Comparison of ENCODE assay signal across 16 cellular contexts in the genomic region with DNA sequence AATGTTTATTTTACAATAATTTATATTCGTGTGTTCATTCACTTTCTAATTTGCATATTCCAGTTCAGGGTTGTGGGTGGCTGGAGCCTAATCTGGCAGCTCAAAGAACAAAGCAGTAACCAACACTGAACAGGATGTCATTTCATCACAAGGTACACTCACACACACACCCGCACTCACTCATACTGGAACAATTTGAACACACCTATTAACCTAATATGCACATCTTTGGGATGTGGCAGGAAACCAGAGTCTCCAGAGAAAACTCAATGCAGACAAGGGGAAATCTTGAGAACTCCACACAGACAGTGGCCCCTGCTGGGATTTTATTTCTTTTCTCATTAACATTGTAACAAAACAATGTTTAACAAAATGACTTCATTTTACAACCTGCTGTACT.
A peak's percentile ranks its signal among the peaks of the same experiment; 100 is the strongest.
DNase-seq lines count a peak whose midpoint lies in the region; ATAC-seq, FAIRE-seq and TF ChIP-seq lines count a peak whose summit lies in the region.
"Had no signal": no experiment of that assay in that cellular context is flagged by ENCODE, and none has a peak within 500 bp of the region (broad histone marks: within the 10 kb centered on the region; RNA-seq: fewer than 3 reads in every experiment).

No MANE protein-coding gene starts in this region.

- intact Hi-C loops in prostate gland (cut with DNase I), result no loop called here

- H3K9ac ChIP-seq in astrocyte (ENCODE audit: low read length) (no peak overlapping the region), keratinocyte (ENCODE audit: control insufficient read depth, extremely low read depth, insufficient read depth, low read length) (no peak overlapping the region)
- H3K9ac ChIP-seq: GM23248 had no signal

- peaks cover 2% of the 10 kb centered on the region for H3K36me3 Mint-ChIP-seq in astrocyte (ENCODE audit: low read depth, unreplicated experiment)

- TF ChIP-seq POLR2A in H54 (IDR thresholded peaks at IDR 0.05; ENCODE audit: low read depth, low read length) (no peak), prostate gland (IDR thresholded peaks at IDR 0.05) (no peak)

- no peaks in the 10 kb centered on the region for H3K9me1 ChIP-seq in keratinocyte (ENCODE audit: control insufficient read depth, extremely low read depth, insufficient read depth, low read length)

- dilution Hi-C loops in keratinocyte (cut with MboI; ENCODE audit: extremely low pct_ligation_motif_present, low sequenced_read_pairs), result no loop called here

- H3K27ac Mint-ChIP-seq in astrocyte (ENCODE audit: unreplicated experiment), result no peak overlapping the region
- H3K27ac Mint-ChIP-seq: CD4-positive, alpha-beta T cell had no signal

- H3K4me1 Mint-ChIP-seq in astrocyte (ENCODE audit: low read depth, unreplicated experiment), result peaks cover 28% of the 10 kb centered on the region

- H3K27me3 ChIP-seq in astrocyte (ENCODE audit: insufficient read depth, low read length) (no peaks in the 10 kb centered on the region), keratinocyte (ENCODE audit: control insufficient read depth, extremely low read depth, insufficient read depth, low read length) (no peaks in the 10 kb centered on the region), prostate gland (replicated peaks; ENCODE audit: insufficient read depth) (no peaks in the 10 kb centered on the region)
- H3K27me3 ChIP-seq: BE2C had no signal

- H3K4me2 ChIP-seq in astrocyte (ENCODE audit: low read length), result no peak overlapping the region
- H3K4me2 ChIP-seq in keratinocyte (ENCODE audit: control insufficient read depth, extremely low read depth, insufficient read depth, low read depth, low read length), result peak overlapping the region; percentile 59

- no peaks in the 10 kb centered on the region for H3K27me3 Mint-ChIP-seq in astrocyte (ENCODE audit: low read depth, unreplicated experiment)
- H3K27me3 Mint-ChIP-seq: CD4-positive, alpha-beta T cell had no signal

- H4K20me1 ChIP-seq in astrocyte (ENCODE audit: insufficient read depth, low read length), result no peaks in the 10 kb centered on the region
- no peaks in the 10 kb centered on the region for H4K20me1 ChIP-seq in keratinocyte (ENCODE audit: control insufficient read depth, extremely low read depth, insufficient read depth, low read length)

- WGBS in prostate gland, result 78% methylated on average over 2 of the region's 2 CpGs

- H3K36me3 ChIP-seq in astrocyte (ENCODE audit: insufficient read depth, low read length), result no peaks in the 10 kb centered on the region
- no peaks in the 10 kb centered on the region for H3K36me3 ChIP-seq in keratinocyte (ENCODE audit: control insufficient read depth in 2 of 2, extremely low read depth in 1 of 2, insufficient read depth in 2 of 2, low read length in 2 of 2)
- no peaks in the 10 kb centered on the region for H3K36me3 ChIP-seq in prostate gland
- H3K36me3 ChIP-seq: BE2C had no signal

- H3K4me1 ChIP-seq in astrocyte (ENCODE audit: insufficient read depth, low read length) (peaks cover 19% of the 10 kb centered on the region), keratinocyte (ENCODE audit: control insufficient read depth, extremely low read depth, insufficient read depth, low read length) (peaks cover 30% of the 10 kb centered on the region), prostate gland (replicated peaks) (no peaks in the 10 kb centered on the region)

- no peak for ATAC-seq in GM18519 (IDR thresholded peaks at IDR 0.05; ENCODE audit: low FRiP score, unreplicated experiment)
- ATAC-seq in HG02759 (IDR thresholded peaks at IDR 0.05; ENCODE audit: unreplicated experiment), result no peak
- ATAC-seq: Right ventricle myocardium inferior had no signal

- H3K79me2 ChIP-seq in astrocyte (ENCODE audit: insufficient read depth, low read length) (no peaks in the 10 kb centered on the region), keratinocyte (ENCODE audit: control insufficient read depth, insufficient read depth, low read length) (no peaks in the 10 kb centered on the region)

- no peak overlapping the region for H3K27ac ChIP-seq in astrocyte (ENCODE audit: low read depth, low read length)
- peak overlapping the region; percentile 67 for H3K27ac ChIP-seq in keratinocyte (ENCODE audit: control insufficient read depth, insufficient read depth, low read length)
- no peak overlapping the region for H3K27ac ChIP-seq in prostate gland
- H3K27ac ChIP-seq: GM23248 had no signal

- TF ChIP-seq CTCF in astrocyte (IDR thresholded peaks at IDR 0.05; ENCODE audit: insufficient read depth, low read depth, low read length) (no peak), keratinocyte (optimal IDR thresholded peaks at IDR 0.05 in 1 of 3, IDR thresholded peaks at IDR 0.05 in 1 of 3, conservative IDR thresholded peaks at IDR 0.05 in 1 of 3; ENCODE audit: extremely low read depth in 1 of 3, insufficient read depth in 2 of 3, low read length in 3 of 3) (no peak), prostate gland (IDR thresholded peaks at IDR 0.05) (no peak)

- no peak overlapping the region for H3K4me3 Mint-ChIP-seq in astrocyte (ENCODE audit: unreplicated experiment)
- H3K4me3 Mint-ChIP-seq: CD4-positive, alpha-beta T cell had no signal

- peaks cover 13% of the 10 kb centered on the region for H3K9me3 Mint-ChIP-seq in astrocyte (ENCODE audit: unreplicated experiment)

- DNase-seq in H54 (ENCODE audit: insufficient read length, low spot score), result no peak
- DNase-seq in NCI-H69 (lab: John Stamatoyannopoulos, UW), result peak; percentile 37
- peak; percentile 31 for DNase-seq in astrocyte (ENCODE audit: low read depth)
- DNase-seq in keratinocyte (ENCODE audit: low read depth, low spot score), result no peak
- DNase-seq in prostate gland (ENCODE audit: low spot score), result no peak
- DNase-seq: BE2C; CD4-positive, alpha-beta T cell; Karpas-422; NCI-H187; NCI-H526 treated with DMSO at 0.1 percent for 48 hours; NK-92 treated with Interleukin-12 subunit alpha and Interleukin-12 subunit beta, amount 100 ng/mL, for 24 hours; OCI-M1 had no signal

- H3K9me3 ChIP-seq in astrocyte (ENCODE audit: insufficient read depth, low read depth, low read length) (no peaks in the 10 kb centered on the region), keratinocyte (ENCODE audit: control insufficient read depth, low read depth, low read length) (peaks cover 2% of the 10 kb centered on the region), prostate gland (no peaks in the 10 kb centered on the region)

- H3K4me3 ChIP-seq in astrocyte (ENCODE audit: insufficient read depth, low read depth, low read length), result no peak overlapping the region
- H3K4me3 ChIP-seq in keratinocyte (ENCODE audit: control insufficient read depth in 2 of 3, extremely low read depth in 1 of 3, insufficient read depth in 2 of 3, low read depth in 1 of 3, low read length in 3 of 3), result no peak overlapping the region
- H3K4me3 ChIP-seq in prostate gland, result no peak overlapping the region
- H3K4me3 ChIP-seq: GM23248 had no signal

- H2AFZ ChIP-seq in astrocyte (ENCODE audit: low read depth, low read length) (no peak overlapping the region), keratinocyte (ENCODE audit: control insufficient read depth, low read length) (no peak overlapping the region)
- H2AFZ ChIP-seq: GM23248 had no signal

- FAIRE-seq in H54 (lab: Jason Lieb, UNC) (peak; percentile 33), astrocyte (lab: Jason Lieb, UNC) (no peak), keratinocyte (lab: Jason Lieb, UNC) (peak; percentile 95)

Comparison
In these comparisons a context has a peak if more than half of its experiments do, and no peak if none do; other contexts are left out.
1. DNase-seq: peak in NCI-H69 (single experiment) and astrocyte (single experiment); none in H54 (single experiment), keratinocyte (single experiment) and prostate gland (single experiment).